Comparison of ENCODE assay signal across 22 cellular contexts in genomic region chr1:76109404-76109803, GRCh38. TPM values are rescaled to one million over a fixed set of nuclear protein-coding genes. Genes with fewer than 3 reads are reported as not detected.
A peak's percentile ranks its signal among the peaks of the same experiment; 100 is the strongest.
DNase-seq lines count a peak whose midpoint lies in the region; ATAC-seq and TF ChIP-seq lines count a peak whose summit lies in the region.
"Had no signal": no experiment of that assay in that cellular context is flagged by ENCODE, and none has a peak within 500 bp of the region (broad histone marks: within the 10 kb centered on the region; RNA-seq: fewer than 3 reads in every experiment).

No MANE protein-coding gene starts in this region.

- H3K36me3 ChIP-seq in mucosa of descending colon (ENCODE audit: low read depth) (no peaks in the 10 kb centered on the region), colonic mucosa (no peaks in the 10 kb centered on the region)
- H3K36me3 ChIP-seq in CD8-positive, alpha-beta T cell (ENCODE audit: insufficient read depth, low read length) = no peaks in the 10 kb centered on the region
- H3K36me3 ChIP-seq: HAP-1 had no signal

- POLR2A ChIA-PET in CD8-positive, alpha-beta T cell (lab: Charles Lee) = no interaction called here

- ATAC-seq in right cardiac atrium (peak; percentile 22 to 47), left ventricle myocardium superior (no peak), mucosa of descending colon (peak; percentile 44), HG02885 (IDR thresholded peaks at IDR 0.05; ENCODE audit: poor library complexity, unreplicated experiment) (no peak), HG02973 (IDR thresholded peaks at IDR 0.05; ENCODE audit: unreplicated experiment) (no peak)
- ATAC-seq in CD8-positive, alpha-beta T cell = no peak
- ATAC-seq: Panc1 had no signal

- CTCF ChIA-PET in CD8-positive, alpha-beta T cell (lab: Charles Lee) = no interaction called here

- TF ChIP-seq CTCF in mucosa of descending colon (IDR thresholded peaks at IDR 0.05) (no peak), colonic mucosa (IDR thresholded peaks at IDR 0.05) (no peak)
- TF ChIP-seq CTCF in CD8-positive, alpha-beta T cell (IDR thresholded peaks at IDR 0.05) = no peak

- no peak overlapping the region for H3K9ac ChIP-seq in colonic mucosa (ENCODE audit: low read depth in 2 of 2, low read length in 2 of 2)

- DNase-seq in right cardiac atrium = no peak
- no peak for DNase-seq in left ventricle myocardium superior
- peak; percentile 41 for DNase-seq in globus pallidus (ENCODE audit: low spot score)
- no peak for DNase-seq in mucosa of descending colon
- DNase-seq in CD8-positive, alpha-beta T cell = no peak
- no peak for DNase-seq in colonic mucosa
- DNase-seq: COR-L47, HFFc6, IMR-90, KG1, MM.1S, NCI-H2029, NCI-H446 treated with DMSO at 0.1 percent for 48 hours, NCI-H526 treated with DMSO at 0.1 percent for 48 hours, SHP77 had no signal

- intact Hi-C loops in right cardiac atrium (cut with DNase I) = no loop called here
- intact Hi-C loops in left ventricle myocardium superior (cut with micrococcal nuclease) = no loop called here
- intact Hi-C loops in mucosa of descending colon (cut with DNase I, micrococcal nuclease) = no loop called here
- intact Hi-C loops in CD8-positive, alpha-beta T cell (cut with DNase I, micrococcal nuclease) = no loop called here
- intact Hi-C loops in colonic mucosa (cut with DNase I) = no loop called here

- no peak overlapping the region for H3K4me3 Mint-ChIP-seq in CD8-positive, alpha-beta T cell
- H3K4me3 Mint-ChIP-seq: GM23338, HFFc6 had no signal

- WGBS in right cardiac atrium = 87% methylated on average over 4 of the region's 4 CpGs

- H3K9me3 ChIP-seq in right cardiac atrium (ENCODE audit: control insufficient read depth, low read length) (no peaks in the 10 kb centered on the region), mucosa of descending colon (no peaks in the 10 kb centered on the region), colonic mucosa (no peaks in the 10 kb centered on the region)
- H3K9me3 ChIP-seq in CD8-positive, alpha-beta T cell (ENCODE audit: low read length) = no peaks in the 10 kb centered on the region
- H3K9me3 ChIP-seq: HAP-1 had no signal

- H3K4me1 Mint-ChIP-seq in CD8-positive, alpha-beta T cell (ENCODE audit: low read depth) = peaks cover 3% of the 10 kb centered on the region

- no peak overlapping the region for H3K27ac Mint-ChIP-seq in CD8-positive, alpha-beta T cell
- H3K27ac Mint-ChIP-seq: GM23338, HFFc6 had no signal

- H3K27me3 ChIP-seq in right cardiac atrium (ENCODE audit: control insufficient read depth, insufficient read depth) (no peaks in the 10 kb centered on the region), colonic mucosa (no peaks in the 10 kb centered on the region)
- H3K27me3 ChIP-seq in CD8-positive, alpha-beta T cell (ENCODE audit: insufficient read depth, low read length) = no peaks in the 10 kb centered on the region

- H3K4me1 ChIP-seq in right cardiac atrium (ENCODE audit: control insufficient read depth, insufficient read depth, low read length) (no peaks in the 10 kb centered on the region), mucosa of descending colon (ENCODE audit: low read depth) (no peaks in the 10 kb centered on the region), colonic mucosa (no peaks in the 10 kb centered on the region)
- H3K4me1 ChIP-seq in CD8-positive, alpha-beta T cell (ENCODE audit: insufficient read depth, low read length) = no peaks in the 10 kb centered on the region
- H3K4me1 ChIP-seq: HAP-1 had no signal

- H3K4me3 ChIP-seq in right cardiac atrium (ENCODE audit: low read length) (no peak overlapping the region), mucosa of descending colon (no peak overlapping the region), colonic mucosa (no peak overlapping the region)
- no peak overlapping the region for H3K4me3 ChIP-seq in CD8-positive, alpha-beta T cell (ENCODE audit: low read depth, low read length)
- H3K4me3 ChIP-seq: GM23338, HAP-1 had no signal

- no peaks in the 10 kb centered on the region for H3K36me3 Mint-ChIP-seq in CD8-positive, alpha-beta T cell

- no peaks in the 10 kb centered on the region for H3K9me3 Mint-ChIP-seq in CD8-positive, alpha-beta T cell
- H3K9me3 Mint-ChIP-seq: HFFc6 had no signal

- H3K27ac ChIP-seq in right cardiac atrium (ENCODE audit: low read length) (no peak overlapping the region), colonic mucosa (no peak overlapping the region)
- H3K27ac ChIP-seq in CD8-positive, alpha-beta T cell (ENCODE audit: low read depth, low read length) = no peak overlapping the region
- H3K27ac ChIP-seq: 22Rv1, RWPE1 had no signal

- H3K27me3 Mint-ChIP-seq in CD8-positive, alpha-beta T cell (ENCODE audit: low read depth) = peaks cover 7% of the 10 kb centered on the region

RNA-seq across cellular contexts. Expression of gene ST6GALNAC3, which starts 34.9 kb away (rescaled TPM):
- 10 to 100 TPM in 3 of 4 donors, 1 to 10 TPM in 1; 5.1 to 19.9 (median 16.8) TPM for total RNA-seq in right cardiac atrium
- polyA plus RNA-seq in right cardiac atrium = 2.8 TPM
- 5.9 TPM for total RNA-seq in left ventricle myocardium superior
- 1 to 10 TPM; 5.4 to 9.0 (median 6.7) TPM for total RNA-seq in mucosa of descending colon
- total RNA-seq in CD8-positive, alpha-beta T cell = 1 to 10 TPM; 1.4 to 2.3 TPM
- 1 to 10 TPM; 2.5 to 5.7 TPM for total RNA-seq in colonic mucosa

Comparison
In these comparisons a context has a peak if more than half of its experiments do, and no peak if none do; other contexts are left out.
1. ATAC-seq: peak in right cardiac atrium (2 of 2) and mucosa of descending colon (single experiment); none in left ventricle myocardium superior (single experiment), HG02885 (single experiment), HG02973 (single experiment) and CD8-positive, alpha-beta T cell (single experiment).